ENCODE assay signal across 1 cellular context in genomic region chr4:102553982-102554381, GRCh38.
TF ChIP-seq lines count a peak whose summit lies in the region.

No MANE protein-coding gene starts in this region.

TF ChIP-seq in SK-N-SH treated with all-trans-retinoic acid at 6 μM for 48 hours, 23 proteins besides CTCF, POLR2A, EP300 and RAD21 (continued from another document):
- no peak for TF ChIP-seq POU6F1 (CRISPR knock-in tag; IDR thresholded peaks at IDR 0.05; ENCODE audit: borderline replicate concordance, low read depth)
